8 cellular contexts compared by ENCODE assay signal in the genomic region with DNA sequence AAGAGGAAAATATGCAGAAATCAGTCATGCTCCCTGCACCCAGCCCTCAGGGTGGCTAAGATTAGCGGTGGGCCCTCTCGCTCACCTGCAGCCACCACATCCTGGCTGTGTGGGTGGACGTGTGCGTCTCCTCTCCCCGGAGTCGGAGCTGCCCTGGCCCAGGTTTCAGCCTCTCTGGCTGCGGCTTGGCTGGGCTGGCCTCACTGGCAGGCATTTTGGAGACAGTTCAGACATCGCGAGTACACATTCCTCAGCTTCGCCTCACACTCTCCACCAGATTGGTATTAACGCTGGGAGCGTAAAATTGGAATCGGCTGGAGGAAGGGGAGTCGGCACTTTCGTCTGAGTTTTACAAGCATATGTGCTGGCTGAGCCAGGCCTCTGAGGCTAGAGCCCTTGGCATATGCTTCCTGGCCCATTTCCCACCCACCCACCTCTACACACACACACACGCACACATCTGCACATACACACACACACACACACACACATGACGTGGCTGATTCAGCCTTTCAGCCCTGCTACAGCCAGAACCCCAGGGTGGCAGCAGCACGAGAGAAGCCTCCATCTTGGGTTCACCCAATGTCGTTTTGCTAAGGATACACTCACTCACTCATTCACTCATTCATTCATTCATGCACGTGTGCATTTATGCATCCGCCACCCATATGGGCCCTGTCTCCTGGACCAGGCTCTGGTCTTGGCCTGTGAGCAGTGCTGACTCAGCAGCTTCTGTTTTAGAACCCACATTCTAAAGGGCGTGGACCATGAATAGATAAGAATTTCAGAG. TPM values are rescaled to one million over a fixed set of nuclear protein-coding genes. Genes with fewer than 3 reads are reported as not detected.
DNase-seq lines count a peak whose midpoint lies in the region; ATAC-seq, FAIRE-seq and TF ChIP-seq lines count a peak whose summit lies in the region.

No MANE protein-coding gene starts in this region.

- no peak for FAIRE-seq in RCC 7860 (lab: Jason Lieb, UNC)

- ATAC-seq in GM18505 (IDR thresholded peaks at IDR 0.05; ENCODE audit: unreplicated experiment) (peak; percentile 70), HG02973 (IDR thresholded peaks at IDR 0.05; ENCODE audit: unreplicated experiment) (peak; percentile 68)
- ATAC-seq in activated naive CD8-positive, alpha-beta T cell treated with anti-CD3 and anti-CD28 coated beads, Interleukin-2, amount 10 ng/mL, durations not matched to agents 7 days and 5 days (ENCODE audit: low read depth) = peak; percentile 68

- no peaks in the 10 kb centered on the region for H3K9me3 Mint-ChIP-seq in activated naive CD8-positive, alpha-beta T cell treated with anti-CD3 and anti-CD28 coated beads, Interleukin-2, amount 10 ng/mL, durations not matched to agents 7 days and 5 days
- H3K9me3 Mint-ChIP-seq in mesothelial cell of epicardium = no peaks in the 10 kb centered on the region

- peak overlapping the region; percentile 35 for H3K4me3 Mint-ChIP-seq in activated naive CD8-positive, alpha-beta T cell treated with anti-CD3 and anti-CD28 coated beads, Interleukin-2, amount 10 ng/mL, durations not matched to agents 7 days and 5 days
- no peak overlapping the region for H3K4me3 Mint-ChIP-seq in mesothelial cell of epicardium

- H3K27me3 Mint-ChIP-seq in activated naive CD8-positive, alpha-beta T cell treated with anti-CD3 and anti-CD28 coated beads, Interleukin-2, amount 10 ng/mL, durations not matched to agents 7 days and 5 days = no peaks in the 10 kb centered on the region
- no peaks in the 10 kb centered on the region for H3K27me3 Mint-ChIP-seq in mesothelial cell of epicardium (ENCODE audit: low read depth)

- peak overlapping the region; percentile 61 for H3K27ac Mint-ChIP-seq in activated naive CD8-positive, alpha-beta T cell treated with anti-CD3 and anti-CD28 coated beads, Interleukin-2, amount 10 ng/mL, durations not matched to agents 7 days and 5 days
- H3K27ac Mint-ChIP-seq in mesothelial cell of epicardium = peak overlapping the region; percentile 95

- TF ChIP-seq POLR2A in GM18505 (IDR thresholded peaks at IDR 0.05; ENCODE audit: borderline replicate concordance, extremely low read depth, insufficient read depth, insufficient read length) = peak; percentile 56

- no peak for TF ChIP-seq CTCF in mesothelial cell of epicardium (IDR thresholded peaks at IDR 0.05; ENCODE audit: unreplicated experiment)

- POLR2A ChIA-PET in activated naive CD8-positive, alpha-beta T cell treated with anti-CD3 and anti-CD28 coated beads, Interleukin-2, amount 10 ng/mL, durations not matched to agents 7 days and 5 days (lab: Charles Lee) = interaction anchor here (0.9 kb wide), 1 partner anchor 43 kb away, joined by 3 read pairs; the partner anchor contains the start of gene BCAS4

- H3K4me1 Mint-ChIP-seq in activated naive CD8-positive, alpha-beta T cell treated with anti-CD3 and anti-CD28 coated beads, Interleukin-2, amount 10 ng/mL, durations not matched to agents 7 days and 5 days = peaks cover 24% of the 10 kb centered on the region
- peaks cover 18% of the 10 kb centered on the region for H3K4me1 Mint-ChIP-seq in mesothelial cell of epicardium

- peaks cover 12% of the 10 kb centered on the region for H3K36me3 Mint-ChIP-seq in activated naive CD8-positive, alpha-beta T cell treated with anti-CD3 and anti-CD28 coated beads, Interleukin-2, amount 10 ng/mL, durations not matched to agents 7 days and 5 days
- peaks cover 9% of the 10 kb centered on the region for H3K36me3 Mint-ChIP-seq in mesothelial cell of epicardium

- no peak for DNase-seq in activated naive CD8-positive, alpha-beta T cell treated with anti-CD3 and anti-CD28 coated beads, Interleukin-2, amount 10 ng/mL, durations not matched to agents 7 days and 5 days
- DNase-seq in mesothelial cell of epicardium (ENCODE audit: low spot score in 2 of 2, unreplicated experiment in 2 of 2) = peak in 1 of 2 experiments; percentile 39
- no peak for DNase-seq in RCC 7860 (ENCODE audit: low spot score)
- DNase-seq in HuH-7 (ENCODE audit: low spot score) = no peak
- no peak for DNase-seq in globus pallidus (ENCODE audit: low spot score)
- no peak for DNase-seq in stimulated activated CD4-positive, alpha-beta T cell treated with anti-CD3 and anti-CD28 coated beads, Interleukin-4, amount 100 ng/mL, for 4 hours

RNA-seq across cellular contexts. Expression of gene BCAS4, which starts 42.9 kb away (rescaled TPM):
- total RNA-seq in activated naive CD8-positive, alpha-beta T cell treated with anti-CD3 and anti-CD28 coated beads, Interleukin-2, amount 10 ng/mL, durations not matched to agents 7 days and 5 days = 10 to 100 TPM; 35.0 to 35.2 TPM
- total RNA-seq in mesothelial cell of epicardium = 12.9 to 15.9 TPM (median 15.2 TPM) in 3 replicates
